Comparison of ENCODE assay signal across 28 cellular contexts in the genomic region with DNA sequence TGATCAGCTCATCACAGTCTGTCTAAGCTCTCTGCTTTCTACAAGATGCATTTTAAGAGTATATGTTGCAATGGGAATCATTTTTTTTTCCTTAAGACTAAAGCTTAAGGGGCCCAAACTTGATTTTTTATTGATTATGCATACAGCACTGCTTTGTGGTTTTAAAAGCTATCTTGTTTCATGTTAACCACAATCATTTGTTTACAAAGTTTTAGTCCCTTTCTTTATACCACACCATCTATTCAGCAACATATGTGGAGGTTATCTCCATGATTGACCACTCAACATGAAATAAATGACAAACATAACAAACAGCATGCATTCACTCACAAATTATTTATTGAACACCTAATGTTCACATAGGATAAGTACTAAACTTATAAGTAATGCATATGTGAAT.
"Had no signal": no experiment of that assay in that cellular context is flagged by ENCODE, and none has a peak within 500 bp of the region (broad histone marks: within the 10 kb centered on the region; RNA-seq: fewer than 3 reads in every experiment).

No MANE protein-coding gene starts in this region.

- H3K4me3 Mint-ChIP-seq: stimulated activated effector memory CD8-positive, alpha-beta T cell treated with anti-CD3 and anti-CD28 coated beads, Interleukin-12 subunit alpha, Interleukin-12 subunit beta, amount 100 ng/mL, for 72 hours; stimulated activated memory B cell treated with anti-CD40 and anti-IgM and Interleukin-4, amounts not matched to agents 10 μg/mL and 1 μg/mL and 100 μg/mL, for 72 hours; stimulated activated naive B cell treated with anti-CD40 and anti-IgM and Interleukin-4, amounts not matched to agents 10 μg/mL and 1 μg/mL and 100 μg/mL, for 72 hours; stimulated activated naive CD8-positive, alpha-beta T cell treated with anti-CD3 and anti-CD28 coated beads, Interleukin-15, amount 100 ng/mL, for 72 hours; stimulated activated naive CD8-positive, alpha-beta T cell treated with anti-CD3 and anti-CD28 coated beads, Interleukin-15, Interleukin-2, amounts not matched to agents 100 ng/mL and 50 ng/mL, for 24 hours; type B pancreatic cell had no signal

- H3K4me3 ChIP-seq: stomach, suprapubic skin, testis, thoracic aorta, thyroid gland, tibial artery, tibial nerve, transverse colon, upper lobe of left lung, upper lobe of right lung, uterus, vagina had no signal

- H3K4me1 Mint-ChIP-seq: stimulated activated effector memory CD8-positive, alpha-beta T cell treated with anti-CD3 and anti-CD28 coated beads, Interleukin-12 subunit alpha, Interleukin-12 subunit beta, amount 100 ng/mL, for 72 hours; stimulated activated memory B cell treated with anti-CD40 and anti-IgM and Interleukin-4, amounts not matched to agents 10 μg/mL and 1 μg/mL and 100 μg/mL, for 72 hours; stimulated activated naive B cell treated with anti-CD40 and anti-IgM and Interleukin-4, amounts not matched to agents 10 μg/mL and 1 μg/mL and 100 μg/mL, for 72 hours; stimulated activated naive CD8-positive, alpha-beta T cell treated with anti-CD3 and anti-CD28 coated beads, Interleukin-15, amount 100 ng/mL, for 72 hours had no signal

- H3K27ac Mint-ChIP-seq: stimulated activated effector memory CD8-positive, alpha-beta T cell treated with anti-CD3 and anti-CD28 coated beads, Interleukin-12 subunit alpha, Interleukin-12 subunit beta, amount 100 ng/mL, for 72 hours; stimulated activated memory B cell treated with anti-CD40 and anti-IgM and Interleukin-4, amounts not matched to agents 10 μg/mL and 1 μg/mL and 100 μg/mL, for 72 hours; stimulated activated naive B cell treated with anti-CD40 and anti-IgM and Interleukin-4, amounts not matched to agents 10 μg/mL and 1 μg/mL and 100 μg/mL, for 72 hours; stimulated activated naive CD8-positive, alpha-beta T cell treated with anti-CD3 and anti-CD28 coated beads, Interleukin-15, Interleukin-2, amounts not matched to agents 100 ng/mL and 50 ng/mL, for 24 hours; type B pancreatic cell had no signal

- H3K9me3 Mint-ChIP-seq: stimulated activated effector memory CD8-positive, alpha-beta T cell treated with anti-CD3 and anti-CD28 coated beads, Interleukin-12 subunit alpha, Interleukin-12 subunit beta, amount 100 ng/mL, for 72 hours; stimulated activated naive CD8-positive, alpha-beta T cell treated with anti-CD3 and anti-CD28 coated beads, Interleukin-15, amount 100 ng/mL, for 72 hours; stimulated activated naive CD8-positive, alpha-beta T cell treated with anti-CD3 and anti-CD28 coated beads, Interleukin-15, Interleukin-2, amounts not matched to agents 100 ng/mL and 50 ng/mL, for 24 hours; type B pancreatic cell had no signal

- H3K27ac ChIP-seq: stomach, suprapubic skin, testis, thoracic aorta, thyroid gland, tibial artery, tibial nerve, transverse colon, upper lobe of left lung, upper lobe of right lung, uterus, vagina had no signal

- H3K4me1 ChIP-seq: stomach, suprapubic skin, testis, thyroid gland, tibial artery, tibial nerve, transverse colon, upper lobe of left lung, upper lobe of right lung, uterus, vagina had no signal

- H3K36me3 Mint-ChIP-seq: stimulated activated effector memory CD8-positive, alpha-beta T cell treated with anti-CD3 and anti-CD28 coated beads, Interleukin-12 subunit alpha, Interleukin-12 subunit beta, amount 100 ng/mL, for 72 hours; stimulated activated memory B cell treated with anti-CD40 and anti-IgM and Interleukin-4, amounts not matched to agents 10 μg/mL and 1 μg/mL and 100 μg/mL, for 72 hours; type B pancreatic cell had no signal

- ATAC-seq: stimulated activated effector memory CD8-positive, alpha-beta T cell treated with anti-CD3 and anti-CD28 coated beads, Interleukin-12 subunit alpha, Interleukin-12 subunit beta, amount 100 ng/mL, for 72 hours; stimulated activated memory B cell treated with anti-CD40 and anti-IgM and Interleukin-4, amounts not matched to agents 10 μg/mL and 1 μg/mL and 100 μg/mL, for 72 hours; stimulated activated naive B cell treated with anti-CD40 and anti-IgM and Interleukin-4, amounts not matched to agents 10 μg/mL and 1 μg/mL and 100 μg/mL, for 72 hours; stimulated activated naive CD8-positive, alpha-beta T cell treated with anti-CD3 and anti-CD28 coated beads, Interleukin-15, amount 100 ng/mL, for 72 hours; stimulated activated naive CD8-positive, alpha-beta T cell treated with anti-CD3 and anti-CD28 coated beads, Interleukin-15, Interleukin-2, amounts not matched to agents 100 U/mL and 50 U/mL, for 24 hours; upper lobe of right lung had no signal

- H3K36me3 ChIP-seq: stomach, suprapubic skin, thoracic aorta, thyroid gland, tibial artery, tibial nerve, transverse colon, upper lobe of left lung, upper lobe of right lung, uterus, vagina had no signal

- DNase-seq: stimulated activated CD4-positive, alpha-beta T cell treated with anti-CD3 and anti-CD28 coated beads, Interleukin-2, amount 100 ng/mL, for 48 hours; stimulated activated CD4-positive, alpha-beta T cell treated with anti-CD3 and anti-CD28 coated beads, Interleukin-4, amount 100 ng/mL, for 1 hour; stimulated activated CD4-positive, alpha-beta T cell treated with anti-CD3 and anti-CD28 coated beads, Interleukin-4, amount 100 ng/mL, for 24 hours; stimulated activated CD4-positive, alpha-beta T cell treated with anti-CD3 and anti-CD28 coated beads, Interleukin-4, amount 100 ng/mL, for 4 hours; stimulated activated CD8-positive, alpha-beta memory T cell treated with anti-CD3 and anti-CD28 coated beads, Interleukin-4, amount 100 ng/mL, for 48 hours; stimulated activated naive B cell treated with anti-CD40 and anti-IgM and Interleukin-4, amounts not matched to agents 10 μg/mL and 1 μg/mL and 100 μg/mL, for 72 hours; stimulated activated naive CD4-positive, alpha-beta T cell; stimulated activated naive CD4-positive, alpha-beta T cell treated with Interleukin-2 at 50 U/mL for 16 hours; stimulated activated naive CD8-positive, alpha-beta T cell treated with anti-CD3 and anti-CD28 coated beads, Interleukin-15, amount 100 ng/mL, for 72 hours; stimulated activated naive CD8-positive, alpha-beta T cell treated with anti-CD3 and anti-CD28 coated beads, Interleukin-15, Interleukin-2, amounts not matched to agents 100 U/mL and 50 U/mL, for 24 hours; stomach; substantia nigra; testis; thyroid gland; tibial artery; transverse colon; trophoblast cell; upper lobe of left lung; upper lobe of right lung; uterus had no signal

- H3K9me3 ChIP-seq: stomach, suprapubic skin, testis, thoracic aorta, thyroid gland, tibial artery, tibial nerve, transverse colon, upper lobe of left lung, upper lobe of right lung, uterus, vagina had no signal

- H3K27me3 Mint-ChIP-seq: stimulated activated memory B cell treated with anti-CD40 and anti-IgM and Interleukin-4, amounts not matched to agents 10 μg/mL and 1 μg/mL and 100 μg/mL, for 72 hours; type B pancreatic cell had no signal

- H3K27me3 ChIP-seq: stomach, suprapubic skin, testis, thyroid gland, tibial artery, tibial nerve, transverse colon, upper lobe of left lung, upper lobe of right lung, uterus, vagina had no signal
